ENCODE assay signal across 17 cellular contexts in genomic region chr7:110852156-110852858, GRCh38.
DNase-seq lines count a peak whose midpoint lies in the region; ATAC-seq and TF ChIP-seq lines count a peak whose summit lies in the region.
"Had no signal": no experiment of that assay in that cellular context is flagged by ENCODE, and none has a peak within 500 bp of the region (broad histone marks: within the 10 kb centered on the region; RNA-seq: fewer than 3 reads in every experiment).

No MANE protein-coding gene starts in this region.

- H3K9me3 ChIP-seq in mammary epithelial cell (replicated peaks; ENCODE audit: insufficient read depth, low read length) (no peaks in the 10 kb centered on the region), RWPE2 (ENCODE audit: severe bottlenecking) (no peaks in the 10 kb centered on the region)
- H3K9me3 ChIP-seq: BLaER1, Peyer's patch had no signal

- CTCF ChIA-PET in mammary epithelial cell (lab: Charles Lee; ENCODE audit: low non-redundant PET): no interaction called here
- CTCF ChIA-PET in MCF 10A (lab: Yijun Ruan, JAX): no interaction called here

- DNase-seq in mammary epithelial cell (peak; percentile 35), MCF 10A (ENCODE audit: unreplicated experiment) (no peak), RWPE2 (ENCODE audit: low spot score) (no peak), fibroblast of the aortic adventitia (ENCODE audit: low read depth) (peak; percentile 2), NCI-H2029 (lab: John Stamatoyannopoulos, UW) (no peak), NCI-H187 treated with DMSO at 0.1 percent for 48 hours (lab: John Stamatoyannopoulos, UW) (no peak), cerebellar cortex (ENCODE audit: low spot score) (no peak)
- no peak for DNase-seq in stimulated activated effector memory CD8-positive, alpha-beta T cell treated with anti-CD3 and anti-CD28 coated beads, Interleukin-12 subunit alpha, Interleukin-12 subunit beta, amount 100 ng/mL, for 72 hours (ENCODE audit: low spot score in 2 of 2)
- DNase-seq: CD8-positive, alpha-beta T cell; DND-41; NCI-H1436; NCI-H2081 treated with DMSO at 0.1 percent for 48 hours; NCI-H524; Peyer's patch; SHP77 treated with DMSO at 0.1 percent for 48 hours had no signal

- no peak overlapping the region for H2AFZ ChIP-seq in mammary epithelial cell (ENCODE audit: low read depth, low read length)

- no TSS peak for BruUV-seq in mammary epithelial cell (replicated peaks; lab: Mats Ljungman, UMichigan)
- BruUV-seq in MCF 10A (replicated peaks; lab: Mats Ljungman, UMichigan): no TSS peak

- peak; percentile 61; the same call in 1 of the 3 replicates for ATAC-seq in RWPE2 (ENCODE audit: low read depth)
- peak; percentile 61 for ATAC-seq in stimulated activated effector memory CD8-positive, alpha-beta T cell treated with anti-CD3 and anti-CD28 coated beads, Interleukin-12 subunit alpha, Interleukin-12 subunit beta, amount 100 ng/mL, for 72 hours
- ATAC-seq: CD8-positive, alpha-beta T cell; K562 had no signal

- no peaks in the 10 kb centered on the region for H3K36me3 ChIP-seq in mammary epithelial cell (ENCODE audit: insufficient read depth, low read length)
- H3K36me3 ChIP-seq in RWPE2 (ENCODE audit: low read depth): no peaks in the 10 kb centered on the region
- H3K36me3 ChIP-seq: BLaER1, Peyer's patch had no signal

- H3K4me3 Mint-ChIP-seq in MCF 10A (ENCODE audit: unreplicated experiment): no peak overlapping the region
- H3K4me3 Mint-ChIP-seq in stimulated activated effector memory CD8-positive, alpha-beta T cell treated with anti-CD3 and anti-CD28 coated beads, Interleukin-12 subunit alpha, Interleukin-12 subunit beta, amount 100 ng/mL, for 72 hours: no peak overlapping the region
- H3K4me3 Mint-ChIP-seq: CD8-positive, alpha-beta T cell had no signal

- no peaks in the 10 kb centered on the region for H4K20me1 ChIP-seq in mammary epithelial cell (ENCODE audit: insufficient read depth, low read length)
- H4K20me1 ChIP-seq: BLaER1 had no signal

- H3K4me1 Mint-ChIP-seq in MCF 10A (ENCODE audit: insufficient read depth, unreplicated experiment): peaks cover 7% of the 10 kb centered on the region
- no peaks in the 10 kb centered on the region for H3K4me1 Mint-ChIP-seq in stimulated activated effector memory CD8-positive, alpha-beta T cell treated with anti-CD3 and anti-CD28 coated beads, Interleukin-12 subunit alpha, Interleukin-12 subunit beta, amount 100 ng/mL, for 72 hours

- H3K4me2 ChIP-seq in mammary epithelial cell (ENCODE audit: insufficient read depth, low read depth, low read length): no peak overlapping the region
- H3K4me2 ChIP-seq: BLaER1 had no signal

- no peaks in the 10 kb centered on the region for H3K79me2 ChIP-seq in mammary epithelial cell (ENCODE audit: insufficient read depth, low read length)

- H3K36me3 Mint-ChIP-seq in MCF 10A (ENCODE audit: insufficient read depth, unreplicated experiment): no peaks in the 10 kb centered on the region
- H3K36me3 Mint-ChIP-seq in stimulated activated effector memory CD8-positive, alpha-beta T cell treated with anti-CD3 and anti-CD28 coated beads, Interleukin-12 subunit alpha, Interleukin-12 subunit beta, amount 100 ng/mL, for 72 hours: no peaks in the 10 kb centered on the region
- H3K36me3 Mint-ChIP-seq: CD8-positive, alpha-beta T cell had no signal

- no peaks in the 10 kb centered on the region for H3K4me1 ChIP-seq in mammary epithelial cell (ENCODE audit: insufficient read depth, low read length)
- H3K4me1 ChIP-seq in RWPE2 (ENCODE audit: insufficient read depth, poor library complexity, severe bottlenecking): no peaks in the 10 kb centered on the region
- H3K4me1 ChIP-seq: BLaER1, Peyer's patch had no signal

- H3K9me3 Mint-ChIP-seq in MCF 10A (ENCODE audit: unreplicated experiment): no peaks in the 10 kb centered on the region
- no peaks in the 10 kb centered on the region for H3K9me3 Mint-ChIP-seq in stimulated activated effector memory CD8-positive, alpha-beta T cell treated with anti-CD3 and anti-CD28 coated beads, Interleukin-12 subunit alpha, Interleukin-12 subunit beta, amount 100 ng/mL, for 72 hours
- H3K9me3 Mint-ChIP-seq: CD8-positive, alpha-beta T cell had no signal

- in situ Hi-C loops in mammary epithelial cell (cut with MboI; ENCODE audit: low sequenced_read_pairs in 2 of 2): no loop called here

- H3K4me3 ChIP-seq in mammary epithelial cell (replicated peaks in 1 of 3; ENCODE audit: insufficient read depth in 1 of 3, low read depth in 2 of 3, low read length in 3 of 3) (no peak overlapping the region), RWPE2 (ENCODE audit: severe bottlenecking) (no peak overlapping the region), fibroblast of the aortic adventitia (ENCODE audit: low read depth, low read length) (no peak overlapping the region)
- H3K4me3 ChIP-seq: BLaER1, K562, Peyer's patch had no signal

- no peaks in the 10 kb centered on the region for H3K27me3 Mint-ChIP-seq in MCF 10A (ENCODE audit: insufficient read depth, unreplicated experiment)

- dilution Hi-C loops in mammary epithelial cell (cut with HindIII; ENCODE audit: low sequenced_read_pairs): no loop called here

- TF ChIP-seq CTCF in mammary epithelial cell (conservative IDR thresholded peaks at IDR 0.05 in 1 of 2, IDR thresholded peaks at IDR 0.05 in 1 of 2; ENCODE audit: extremely low read depth in 1 of 2, insufficient read depth in 1 of 2, low read depth in 1 of 2, low read length in 2 of 2) (no peak), MCF 10A (IDR thresholded peaks at IDR 0.05; ENCODE audit: unreplicated experiment) (no peak), RWPE2 (IDR thresholded peaks at IDR 0.05; ENCODE audit: poor library complexity, severe bottlenecking) (no peak), fibroblast of the aortic adventitia (IDR thresholded peaks at IDR 0.05; ENCODE audit: insufficient read depth, low read length) (no peak)

- no peak overlapping the region for H3K9ac ChIP-seq in mammary epithelial cell (ENCODE audit: insufficient read depth, low read length)
- H3K9ac ChIP-seq: BLaER1 had no signal

- intact Hi-C loops in mammary epithelial cell (cut with micrococcal nuclease): no loop called here
- intact Hi-C loops in MCF 10A (cut with micrococcal nuclease): no loop called here

- H3K27ac ChIP-seq in mammary epithelial cell (ENCODE audit: insufficient read depth, low read depth, low read length): no peak overlapping the region
- H3K27ac ChIP-seq in RWPE2 (ENCODE audit: poor library complexity, severe bottlenecking): no peak overlapping the region
- H3K27ac ChIP-seq: BLaER1, Peyer's patch had no signal

- no peak overlapping the region for H3K27ac Mint-ChIP-seq in MCF 10A (ENCODE audit: low read depth, unreplicated experiment)
- H3K27ac Mint-ChIP-seq in stimulated activated effector memory CD8-positive, alpha-beta T cell treated with anti-CD3 and anti-CD28 coated beads, Interleukin-12 subunit alpha, Interleukin-12 subunit beta, amount 100 ng/mL, for 72 hours: no peak overlapping the region
- H3K27ac Mint-ChIP-seq: CD8-positive, alpha-beta T cell had no signal

- no peaks in the 10 kb centered on the region for H3K27me3 ChIP-seq in mammary epithelial cell (ENCODE audit: insufficient read depth, low read length)
- no peaks in the 10 kb centered on the region for H3K27me3 ChIP-seq in RWPE2 (ENCODE audit: insufficient read depth, poor library complexity, severe bottlenecking)
- H3K27me3 ChIP-seq: BLaER1, Peyer's patch had no signal

- 60% methylated on average over 3 of the region's 3 CpGs for WGBS in mammary epithelial cell (ENCODE audit: low coverage, missing lambda C conversion rate)

- POLR2A ChIA-PET in MCF 10A (lab: Yijun Ruan, JAX): no interaction called here

Comparison
In these comparisons a context has a peak if more than half of its experiments do, and no peak if none do; other contexts are left out.
1. DNase-seq: peak in mammary epithelial cell (single experiment) and fibroblast of the aortic adventitia (single experiment); none in MCF 10A (single experiment), RWPE2 (single experiment), stimulated activated effector memory CD8-positive, alpha-beta T cell treated with anti-CD3 and anti-CD28 coated beads, Interleukin-12 subunit alpha, Interleukin-12 subunit beta, amount 100 ng/mL, for 72 hours (0 of 2), NCI-H2029 (single experiment), NCI-H187 treated with DMSO at 0.1 percent for 48 hours (single experiment) and cerebellar cortex (single experiment).